Comparison of ENCODE assay signal across 3 cellular contexts in the genomic region with DNA sequence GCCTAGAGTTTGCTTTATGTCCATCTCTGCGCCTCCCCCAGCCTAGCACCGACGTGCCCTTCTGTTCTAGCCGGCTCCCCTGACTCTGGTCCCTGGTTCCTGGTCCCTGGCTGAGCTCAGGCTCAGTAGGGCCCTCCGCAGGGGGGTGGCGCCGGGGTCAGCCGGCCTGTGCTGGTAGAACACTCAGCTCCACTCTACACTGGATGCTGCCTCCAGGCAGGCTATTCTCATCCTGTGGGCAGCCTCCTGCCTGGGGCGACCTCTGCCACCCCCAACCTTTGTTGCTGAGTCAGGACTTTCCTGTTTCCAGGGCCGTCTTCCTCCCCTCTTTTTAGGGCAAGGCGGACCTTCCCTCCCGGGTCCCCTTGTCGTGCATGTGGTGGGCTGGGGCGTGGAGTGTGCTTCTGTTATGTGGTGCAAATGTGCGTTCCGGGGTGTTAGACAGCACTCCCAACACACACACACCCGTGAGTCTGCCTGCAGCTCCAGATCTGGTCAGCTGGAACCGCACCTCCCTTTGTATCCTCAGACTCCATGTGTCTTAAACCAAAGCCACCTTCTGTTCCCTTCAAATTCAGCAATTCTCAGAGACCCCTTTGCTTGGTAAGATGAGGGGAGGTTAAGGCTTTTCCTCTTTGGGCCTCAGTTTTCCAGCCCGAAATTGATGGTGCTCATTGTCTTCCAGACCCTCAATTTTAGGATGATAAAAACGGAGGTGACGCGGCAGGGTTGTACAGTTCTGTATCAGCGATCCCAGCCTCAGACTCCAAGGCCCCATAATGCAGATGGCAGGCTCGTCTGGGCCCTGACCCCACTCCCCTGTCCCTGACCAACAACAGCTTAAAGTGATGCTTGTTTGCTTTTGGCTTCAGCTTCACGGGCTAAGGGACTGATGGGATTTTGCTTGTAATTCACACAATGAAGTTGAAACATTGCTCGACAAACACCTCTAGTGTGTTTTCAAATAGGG.
TF ChIP-seq lines count a peak whose summit lies in the region.

No MANE protein-coding gene starts in this region.

TF ChIP-seq in GM23338, 12 proteins besides CTCF, POLR2A, EP300 and RAD21:
- no peak for TF ChIP-seq STAT1 (IDR thresholded peaks at IDR 0.05; ENCODE audit: unreplicated experiment)
- no peak for TF ChIP-seq NANOG (IDR thresholded peaks at IDR 0.05; ENCODE audit: borderline replicate concordance)

TF ChIP-seq in IMR-90, 13 proteins besides CTCF, POLR2A, EP300 and RAD21:
- TF ChIP-seq RCOR1 (IDR thresholded peaks at IDR 0.05; ENCODE audit: insufficient replicate concordance, low read length) (no peak), MAFK (IDR thresholded peaks at IDR 0.05; ENCODE audit: low read depth, low read length) (peak; percentile 54)

TF ChIP-seq in H1, 55 proteins besides CTCF, POLR2A, EP300 and RAD21:
- TF ChIP-seq FOSL1 (IDR thresholded peaks at IDR 0.05; ENCODE audit: insufficient read depth, low read depth, low read length) (no peak), BACH1 (IDR thresholded peaks at IDR 0.05; ENCODE audit: low read length) (no peak), MAFK (IDR thresholded peaks at IDR 0.05; ENCODE audit: low read depth, low read length) (peak; percentile 52; the same call in 1 of the 2 replicates)
